Comparison of ENCODE assay signal across 34 cellular contexts in the genomic region with DNA sequence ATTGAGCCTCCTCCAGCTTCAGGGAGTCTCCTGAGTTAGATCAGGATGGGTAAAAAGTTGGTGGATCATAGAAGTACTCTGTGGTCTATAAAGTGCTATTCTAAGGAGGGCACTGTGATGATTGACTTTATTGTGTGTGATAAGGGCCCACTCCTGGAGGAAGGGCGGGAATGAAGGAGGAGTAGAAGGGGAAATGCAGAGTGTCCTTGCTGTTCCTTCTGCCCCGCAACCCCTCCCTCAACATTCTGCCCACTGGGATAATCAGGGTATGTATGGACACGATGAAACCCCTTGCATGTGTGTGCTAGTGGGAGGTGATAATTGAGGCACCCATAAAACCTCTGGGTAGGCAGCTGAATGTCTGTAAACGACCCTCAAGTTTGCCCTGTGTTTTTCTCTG.
"Had no signal": no experiment of that assay in that cellular context is flagged by ENCODE, and none has a peak within 500 bp of the region (broad histone marks: within the 10 kb centered on the region; RNA-seq: fewer than 3 reads in every experiment).

No MANE protein-coding gene starts in this region.

- H3K9ac ChIP-seq: SK-N-SH had no signal

- H3K27ac ChIP-seq: adrenal gland, Peyer's patch, SJSA1 had no signal

- H3K27me3 Mint-ChIP-seq: brain had no signal

- H3K27me3 ChIP-seq: adrenal gland, Peyer's patch, SJSA1 had no signal

- H3K36me3 ChIP-seq: adrenal gland, Peyer's patch, SJSA1 had no signal

- H3K9me3 Mint-ChIP-seq: activated CD4-positive, alpha-beta memory T cell treated with anti-CD3 and anti-CD28 coated beads for 36 hours; activated CD4-positive, alpha-beta T cell treated with anti-CD3 and anti-CD28 coated beads, Interleukin-2, amount 10 ng/mL, durations not matched to agents 7 days and 5 days; activated naive CD4-positive, alpha-beta T cell treated with anti-CD3 and anti-CD28 coated beads for 36 hours; activated naive CD4-positive, alpha-beta T cell treated with anti-CD3 and anti-CD28 coated beads, Interleukin-2, amount 50 U/mL, for 72 hours; activated T-cell treated with anti-CD3 and anti-CD28 coated beads, Interleukin-2, amount 50 U/mL, for 4 hours; activated T-helper 1 cell treated with anti-CD3 and anti-CD28 coated beads, Interleukin-12 subunit alpha, Interleukin-12 subunit beta, Interleukin-2, Interleukin-4 antibody, amounts not matched to agents 30 ng/mL and 10 ng/mL and 1 ng/mL, durations not matched to agents 14 hours and 24 hours and 36 hours; brain; T-helper 1 cell treated with Interleukin-12 subunit alpha and Interleukin-12 subunit beta and Interleukin-4 antibody, amounts not matched to agents 30 μg/mL and 1 μg/mL, for 36 hours; T-helper 2 cell treated with Interferon-gamma antibody and Interleukin-4, amounts not matched to agents 5 μg/mL and 100 μg/mL, for 36 hours had no signal

- H3K4me2 ChIP-seq: SK-N-SH had no signal

- H3K4me3 ChIP-seq: adrenal gland, Peyer's patch, SJSA1 had no signal

- H3K4me1 ChIP-seq: adrenal gland, Peyer's patch, SJSA1 had no signal

- H3K36me3 Mint-ChIP-seq: activated CD4-positive, alpha-beta memory T cell treated with anti-CD3 and anti-CD28 coated beads for 36 hours; activated naive CD4-positive, alpha-beta T cell treated with anti-CD3 and anti-CD28 coated beads, Interleukin-2, amount 50 U/mL, for 72 hours; WTC11 had no signal

- H3K4me3 Mint-ChIP-seq: activated CD4-positive, alpha-beta memory T cell treated with anti-CD3 and anti-CD28 coated beads for 36 hours; activated CD4-positive, alpha-beta T cell treated with anti-CD3 and anti-CD28 coated beads for 36 hours; activated CD4-positive, alpha-beta T cell treated with anti-CD3 and anti-CD28 coated beads, Interleukin-2, amount 10 ng/mL, durations not matched to agents 7 days and 5 days; activated naive CD4-positive, alpha-beta T cell treated with anti-CD3 and anti-CD28 coated beads for 36 hours; activated T-cell treated with anti-CD3 and anti-CD28 coated beads, Interleukin-2, amount 50 U/mL, for 4 hours; activated T-helper 1 cell treated with anti-CD3 and anti-CD28 coated beads, Interleukin-12 subunit alpha, Interleukin-12 subunit beta, Interleukin-2, Interleukin-4 antibody, amounts not matched to agents 30 ng/mL and 10 ng/mL and 1 ng/mL, durations not matched to agents 14 hours and 24 hours and 36 hours; brain; T-helper 1 cell treated with Interleukin-12 subunit alpha and Interleukin-12 subunit beta and Interleukin-4 antibody, amounts not matched to agents 30 μg/mL and 1 μg/mL, for 36 hours; T-helper 2 cell treated with Interferon-gamma antibody and Interleukin-4, amounts not matched to agents 5 μg/mL and 100 μg/mL, for 36 hours; WTC11 had no signal

- DNase-seq: activated CD4-positive, alpha-beta memory T cell treated with anti-CD3 and anti-CD28 coated beads for 36 hours; activated CD4-positive, alpha-beta T cell treated with anti-CD3 and anti-CD28 coated beads for 36 hours; activated CD4-positive, alpha-beta T cell treated with anti-CD3 and anti-CD28 coated beads, Interleukin-2, amount 10 ng/mL, durations not matched to agents 7 days and 5 days; activated CD8-positive, alpha-beta memory T cell treated with anti-CD3 and anti-CD28 coated beads, Interleukin-2, amount 50 U/mL, for 4 hours; activated gamma-delta T cell treated with Interleukin-2 at 50 U/mL for 16 hours; activated naive CD4-positive, alpha-beta T cell treated with anti-CD3 and anti-CD28 coated beads for 36 hours; activated T-cell treated with anti-CD3 and anti-CD28 coated beads for 4 hours; activated T-cell treated with anti-CD3 and anti-CD28 coated beads, Interleukin-2, amount 50 U/mL, for 4 hours; adrenal gland; Kasumi-1; KG1; NCI-H1092 treated with DMSO at 0.1 percent for 48 hours; NCI-H1417; NCI-H146; NCI-H187; NCI-H2029 treated with DMSO at 0.1 percent for 48 hours; NCI-H2107; NCI-H2171; NCI-H510A; NCI-H526; NCI-H748 treated with DMSO at 0.1 percent for 48 hours; NK-92 treated with Interleukin-12 subunit alpha and Interleukin-12 subunit beta, amount 100 ng/mL, for 24 hours; PC-3; Peyer's patch; RPMI8226; SHP77 treated with DMSO at 0.1 percent for 48 hours; SK-N-SH had no signal

- H3K9me3 ChIP-seq: adrenal gland, Peyer's patch, SJSA1, SK-N-SH had no signal

- H3K4me1 Mint-ChIP-seq: activated CD4-positive, alpha-beta T cell treated with anti-CD3 and anti-CD28 coated beads for 36 hours; activated CD4-positive, alpha-beta T cell treated with anti-CD3 and anti-CD28 coated beads, Interleukin-2, amount 10 ng/mL, durations not matched to agents 7 days and 5 days; brain had no signal

- H3K27ac Mint-ChIP-seq: activated CD4-positive, alpha-beta memory T cell treated with anti-CD3 and anti-CD28 coated beads for 36 hours; activated CD4-positive, alpha-beta T cell treated with anti-CD3 and anti-CD28 coated beads for 36 hours; activated CD4-positive, alpha-beta T cell treated with anti-CD3 and anti-CD28 coated beads, Interleukin-2, amount 10 ng/mL, durations not matched to agents 7 days and 5 days; activated naive CD4-positive, alpha-beta T cell treated with anti-CD3 and anti-CD28 coated beads for 36 hours; activated naive CD4-positive, alpha-beta T cell treated with anti-CD3 and anti-CD28 coated beads, Interleukin-2, amount 50 U/mL, for 72 hours; activated T-helper 1 cell treated with anti-CD3 and anti-CD28 coated beads, Interleukin-12 subunit alpha, Interleukin-12 subunit beta, Interleukin-2, Interleukin-4 antibody, amounts not matched to agents 30 ng/mL and 10 ng/mL and 1 ng/mL, durations not matched to agents 14 hours and 24 hours and 36 hours; brain; T-helper 1 cell treated with Interleukin-12 subunit alpha and Interleukin-12 subunit beta and Interleukin-4 antibody, amounts not matched to agents 30 μg/mL and 1 μg/mL, for 36 hours; T-helper 2 cell treated with Interferon-gamma antibody and Interleukin-4, amounts not matched to agents 5 μg/mL and 100 μg/mL, for 36 hours; WTC11 had no signal
